In the genomic region with DNA sequence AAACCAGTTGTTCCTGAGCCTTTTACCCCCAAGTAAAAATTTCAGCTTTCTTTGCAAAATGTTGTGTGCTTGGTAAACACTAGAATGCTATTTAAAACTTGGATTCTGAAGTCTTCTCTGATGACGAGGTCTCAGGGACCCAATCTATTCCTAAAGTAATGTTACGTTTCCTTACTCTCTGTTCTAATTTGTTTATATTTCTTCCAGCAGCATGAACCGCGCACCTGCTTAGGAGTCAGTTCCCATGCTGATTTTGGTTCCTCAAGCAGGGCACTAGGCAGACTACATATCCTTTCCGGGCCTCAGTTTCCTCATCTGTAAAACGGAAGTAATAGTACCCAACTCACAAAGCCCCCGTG, we compare ENCODE assay signal across 1 cellular context.
TF ChIP-seq lines count a peak whose summit lies in the region.

No MANE protein-coding gene starts in this region.

TF ChIP-seq in HCT116, 20 proteins besides CTCF, POLR2A, EP300 and RAD21 (continued from another document):
- TF ChIP-seq, protein P1, sequence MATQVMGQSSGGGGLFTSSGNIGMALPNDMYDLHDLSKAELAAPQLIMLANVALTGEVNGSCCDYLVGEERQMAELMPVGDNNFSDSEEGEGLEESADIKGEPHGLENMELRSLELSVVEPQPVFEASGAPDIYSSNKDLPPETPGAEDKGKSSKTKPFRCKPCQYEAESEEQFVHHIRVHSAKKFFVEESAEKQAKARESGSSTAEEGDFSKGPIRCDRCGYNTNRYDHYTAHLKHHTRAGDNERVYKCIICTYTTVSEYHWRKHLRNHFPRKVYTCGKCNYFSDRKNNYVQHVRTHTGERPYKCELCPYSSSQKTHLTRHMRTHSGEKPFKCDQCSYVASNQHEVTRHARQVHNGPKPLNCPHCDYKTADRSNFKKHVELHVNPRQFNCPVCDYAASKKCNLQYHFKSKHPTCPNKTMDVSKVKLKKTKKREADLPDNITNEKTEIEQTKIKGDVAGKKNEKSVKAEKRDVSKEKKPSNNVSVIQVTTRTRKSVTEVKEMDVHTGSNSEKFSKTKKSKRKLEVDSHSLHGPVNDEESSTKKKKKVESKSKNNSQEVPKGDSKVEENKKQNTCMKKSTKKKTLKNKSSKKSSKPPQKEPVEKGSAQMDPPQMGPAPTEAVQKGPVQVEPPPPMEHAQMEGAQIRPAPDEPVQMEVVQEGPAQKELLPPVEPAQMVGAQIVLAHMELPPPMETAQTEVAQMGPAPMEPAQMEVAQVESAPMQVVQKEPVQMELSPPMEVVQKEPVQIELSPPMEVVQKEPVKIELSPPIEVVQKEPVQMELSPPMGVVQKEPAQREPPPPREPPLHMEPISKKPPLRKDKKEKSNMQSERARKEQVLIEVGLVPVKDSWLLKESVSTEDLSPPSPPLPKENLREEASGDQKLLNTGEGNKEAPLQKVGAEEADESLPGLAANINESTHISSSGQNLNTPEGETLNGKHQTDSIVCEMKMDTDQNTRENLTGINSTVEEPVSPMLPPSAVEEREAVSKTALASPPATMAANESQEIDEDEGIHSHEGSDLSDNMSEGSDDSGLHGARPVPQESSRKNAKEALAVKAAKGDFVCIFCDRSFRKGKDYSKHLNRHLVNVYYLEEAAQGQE (IDR thresholded peaks at IDR 0.05; ENCODE audit: low read depth), result no peak
- TF ChIP-seq CEBPB (IDR thresholded peaks at IDR 0.05; ENCODE audit: low read depth) (no peak), ELF1 (IDR thresholded peaks at IDR 0.05; ENCODE audit: borderline replicate concordance, low read depth) (no peak), EZH2phosphoT487 (IDR thresholded peaks at IDR 0.05; ENCODE audit: borderline replicate concordance) (no peak), EGR1 (IDR thresholded peaks at IDR 0.05; ENCODE audit: low read depth) (no peak), JUND (IDR thresholded peaks at IDR 0.05) (no peak), SRF (IDR thresholded peaks at IDR 0.05; ENCODE audit: low read depth) (no peak), ZNF274 (IDR thresholded peaks at IDR 0.05; ENCODE audit: low read depth, low read length) (no peak), TCF7L2 (IDR thresholded peaks at IDR 0.05; ENCODE audit: borderline replicate concordance, extremely low read depth, insufficient read depth, insufficient read length) (no peak), CBX3 (IDR thresholded peaks at IDR 0.05; ENCODE audit: low read depth) (no peak), FOSL1 (IDR thresholded peaks at IDR 0.05; ENCODE audit: low read depth) (no peak), ZFX (IDR thresholded peaks at IDR 0.05) (no peak), POLR2AphosphoS5 (IDR thresholded peaks at IDR 0.05; ENCODE audit: low read depth, low read length) (no peak)
- TF ChIP-seq, protein P2, sequence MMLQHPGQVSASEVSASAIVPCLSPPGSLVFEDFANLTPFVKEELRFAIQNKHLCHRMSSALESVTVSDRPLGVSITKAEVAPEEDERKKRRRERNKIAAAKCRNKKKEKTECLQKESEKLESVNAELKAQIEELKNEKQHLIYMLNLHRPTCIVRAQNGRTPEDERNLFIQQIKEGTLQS (IDR thresholded peaks at IDR 0.05), result no peak
- TF ChIP-seq, protein P3, sequence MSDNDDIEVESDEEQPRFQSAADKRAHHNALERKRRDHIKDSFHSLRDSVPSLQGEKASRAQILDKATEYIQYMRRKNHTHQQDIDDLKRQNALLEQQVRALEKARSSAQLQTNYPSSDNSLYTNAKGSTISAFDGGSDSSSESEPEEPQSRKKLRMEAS (IDR thresholded peaks at IDR 0.05), result no peak
- TF ChIP-seq, protein P4, sequence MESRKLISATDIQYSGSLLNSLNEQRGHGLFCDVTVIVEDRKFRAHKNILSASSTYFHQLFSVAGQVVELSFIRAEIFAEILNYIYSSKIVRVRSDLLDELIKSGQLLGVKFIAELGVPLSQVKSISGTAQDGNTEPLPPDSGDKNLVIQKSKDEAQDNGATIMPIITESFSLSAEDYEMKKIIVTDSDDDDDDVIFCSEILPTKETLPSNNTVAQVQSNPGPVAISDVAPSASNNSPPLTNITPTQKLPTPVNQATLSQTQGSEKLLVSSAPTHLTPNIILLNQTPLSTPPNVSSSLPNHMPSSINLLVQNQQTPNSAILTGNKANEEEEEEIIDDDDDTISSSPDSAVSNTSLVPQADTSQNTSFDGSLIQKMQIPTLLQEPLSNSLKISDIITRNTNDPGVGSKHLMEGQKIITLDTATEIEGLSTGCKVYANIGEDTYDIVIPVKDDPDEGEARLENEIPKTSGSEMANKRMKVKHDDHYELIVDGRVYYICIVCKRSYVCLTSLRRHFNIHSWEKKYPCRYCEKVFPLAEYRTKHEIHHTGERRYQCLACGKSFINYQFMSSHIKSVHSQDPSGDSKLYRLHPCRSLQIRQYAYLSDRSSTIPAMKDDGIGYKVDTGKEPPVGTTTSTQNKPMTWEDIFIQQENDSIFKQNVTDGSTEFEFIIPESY (IDR thresholded peaks at IDR 0.05; ENCODE audit: extremely low read depth, insufficient replicate concordance, low read length), result no peak
